ENCODE assay signal across 9 cellular contexts in genomic region chr10:16965740-16966447, GRCh38.
DNase-seq lines count a peak whose midpoint lies in the region; ATAC-seq and TF ChIP-seq lines count a peak whose summit lies in the region.
"Had no signal": no experiment of that assay in that cellular context is flagged by ENCODE, and none has a peak within 500 bp of the region (broad histone marks: within the 10 kb centered on the region; RNA-seq: fewer than 3 reads in every experiment).

No MANE protein-coding gene starts in this region.

- no peaks in the 10 kb centered on the region for H3K27me3 Mint-ChIP-seq in activated naive CD8-positive, alpha-beta T cell treated with anti-CD3 and anti-CD28 coated beads for 36 hours
- H3K27me3 Mint-ChIP-seq: activated naive CD4-positive, alpha-beta T cell treated with anti-CD3 and anti-CD28 coated beads, Interleukin-2, amount 10 ng/mL, durations not matched to agents 7 days and 5 days had no signal

- no peaks in the 10 kb centered on the region for H3K36me3 ChIP-seq in mesodermal cell (ENCODE audit: control insufficient read depth, insufficient read depth, low read length)

- H3K9me3 ChIP-seq in mesodermal cell (ENCODE audit: control insufficient read depth, low read length): no peaks in the 10 kb centered on the region

- POLR2A ChIA-PET in AG04449 (lab: Yijun Ruan, JAX): interaction anchor here (1.1 to 1.5 kb wide), 3 partner anchors 21 to 264 kb away, joined by 3 to 7 read pairs (median 7); no protein-coding TSS in a partner anchor

- H3K4me3 ChIP-seq in AG04449 (ENCODE audit: low read depth, low read length) (no peak overlapping the region), mesodermal cell (ENCODE audit: extremely low read depth, insufficient read depth, low read length, poor library complexity, severe bottlenecking) (no peak overlapping the region)

- DNase-seq in AG04449 (ENCODE audit: low read depth, low spot score) (peak; percentile 92), LHCN-M2 (ENCODE audit: low read depth) (peak; percentile 99), dermis microvascular lymphatic vessel endothelial cell (ENCODE audit: low read depth in 2 of 2) (peak; percentile 55 to 92), DMS79 (lab: John Stamatoyannopoulos, UW) (no peak), NCI-H2171 treated with DMSO at 0.1 percent for 48 hours (lab: John Stamatoyannopoulos, UW) (no peak)
- DNase-seq in activated naive CD8-positive, alpha-beta T cell treated with anti-CD3 and anti-CD28 coated beads for 36 hours: no peak
- DNase-seq: activated naive CD4-positive, alpha-beta T cell treated with anti-CD3 and anti-CD28 coated beads, Interleukin-2, amount 10 ng/mL, durations not matched to agents 7 days and 5 days had no signal

- H3K27ac ChIP-seq in mesodermal cell (ENCODE audit: low read depth, low read length, severe bottlenecking): peak overlapping the region; percentile 94

- CTCF ChIA-PET in AG04449 (lab: Yijun Ruan, JAX): interaction anchor here (0.6 to 1.5 kb wide), 3 partner anchors 8 to 119 kb away, joined by 3 to 5 read pairs (median 3); no protein-coding TSS in a partner anchor

- H3K27ac Mint-ChIP-seq in activated naive CD8-positive, alpha-beta T cell treated with anti-CD3 and anti-CD28 coated beads for 36 hours: no peak overlapping the region
- H3K27ac Mint-ChIP-seq: activated naive CD4-positive, alpha-beta T cell treated with anti-CD3 and anti-CD28 coated beads, Interleukin-2, amount 10 ng/mL, durations not matched to agents 7 days and 5 days had no signal

- peaks cover 7% of the 10 kb centered on the region for H3K36me3 Mint-ChIP-seq in activated naive CD8-positive, alpha-beta T cell treated with anti-CD3 and anti-CD28 coated beads for 36 hours
- H3K36me3 Mint-ChIP-seq: activated naive CD4-positive, alpha-beta T cell treated with anti-CD3 and anti-CD28 coated beads, Interleukin-2, amount 10 ng/mL, durations not matched to agents 7 days and 5 days had no signal

- H3K4me1 ChIP-seq in mesodermal cell (ENCODE audit: control insufficient read depth, insufficient read depth, low read length, poor library complexity, severe bottlenecking): peaks cover 47% of the 10 kb centered on the region

- WGBS in mesodermal cell (ENCODE audit: insufficient coverage in 2 of 2), 2 experiments: 67 to 75% methylated on average over 7 to 8 of the region's 8 CpGs

- ATAC-seq in HG02840 (IDR thresholded peaks at IDR 0.05; ENCODE audit: low FRiP score, unreplicated experiment): no peak

- TF ChIP-seq CTCF in AG04449 (IDR thresholded peaks at IDR 0.05; ENCODE audit: insufficient read depth, low read length, missing control alignments): no peak

- H3K9me3 Mint-ChIP-seq in activated naive CD8-positive, alpha-beta T cell treated with anti-CD3 and anti-CD28 coated beads for 36 hours: no peaks in the 10 kb centered on the region
- H3K9me3 Mint-ChIP-seq: activated naive CD4-positive, alpha-beta T cell treated with anti-CD3 and anti-CD28 coated beads, Interleukin-2, amount 10 ng/mL, durations not matched to agents 7 days and 5 days had no signal

- no peak overlapping the region for H3K4me3 Mint-ChIP-seq in activated naive CD8-positive, alpha-beta T cell treated with anti-CD3 and anti-CD28 coated beads for 36 hours
- H3K4me3 Mint-ChIP-seq: activated naive CD4-positive, alpha-beta T cell treated with anti-CD3 and anti-CD28 coated beads, Interleukin-2, amount 10 ng/mL, durations not matched to agents 7 days and 5 days had no signal

- H3K4me1 Mint-ChIP-seq in activated naive CD8-positive, alpha-beta T cell treated with anti-CD3 and anti-CD28 coated beads for 36 hours: peaks cover 12% of the 10 kb centered on the region

Comparison
In these comparisons a context has a peak if more than half of its experiments do, and no peak if none do; other contexts are left out.
1. DNase-seq: peak in AG04449 (single experiment), LHCN-M2 (single experiment) and dermis microvascular lymphatic vessel endothelial cell (2 of 2); none in DMS79 (single experiment), NCI-H2171 treated with DMSO at 0.1 percent for 48 hours (single experiment) and activated naive CD8-positive, alpha-beta T cell treated with anti-CD3 and anti-CD28 coated beads for 36 hours (single experiment).